Comparison of ENCODE assay signal across 19 cellular contexts in genomic region chr3:15297592-15298350, GRCh38. TPM values are rescaled to one million over a fixed set of nuclear protein-coding genes. Genes with fewer than 3 reads are reported as not detected.
DNase-seq lines count a peak whose midpoint lies in the region; ATAC-seq, FAIRE-seq and TF ChIP-seq lines count a peak whose summit lies in the region.
"Had no signal": no experiment of that assay in that cellular context is flagged by ENCODE, and none has a peak within 500 bp of the region (broad histone marks: within the 10 kb centered on the region; RNA-seq: fewer than 3 reads in every experiment).

No MANE protein-coding gene starts in this region.

- H2AFZ ChIP-seq in K562 (ENCODE audit: low read depth, low read length), result peak overlapping the region; percentile 35; the same call in 1 of the 2 replicates
- H2AFZ ChIP-seq: GM23338 had no signal

- H3K27ac Mint-ChIP-seq in activated T-cell treated with anti-CD3 and anti-CD28 coated beads, Interleukin-2, amount 50 U/mL, for 72 hours, result peak overlapping the region; percentile 47
- H3K27ac Mint-ChIP-seq: GM23338 had no signal

- no peaks in the 10 kb centered on the region for H3K9me3 ChIP-seq in K562 (replicated peaks; ENCODE audit: control insufficient read depth, insufficient read depth, low read depth, low read length)
- H3K9me3 ChIP-seq in ovary, result no peaks in the 10 kb centered on the region
- no peaks in the 10 kb centered on the region for H3K9me3 ChIP-seq in vagina
- H3K9me3 ChIP-seq: BLaER1, transverse colon had no signal

- no peaks in the 10 kb centered on the region for H3K27me3 ChIP-seq in K562 (ENCODE audit: control insufficient read depth in 2 of 2, insufficient read depth in 2 of 2, low read length in 2 of 2)
- no peaks in the 10 kb centered on the region for H3K27me3 ChIP-seq in ovary
- H3K27me3 ChIP-seq in vagina, result no peaks in the 10 kb centered on the region
- H3K27me3 ChIP-seq: BLaER1, transverse colon had no signal

- in situ Hi-C loops in K562 (cut with MboI), result no loop called here

- peaks cover 2 to 5% of the 10 kb centered on the region in 2 donors for H3K36me3 Mint-ChIP-seq in activated T-cell treated with anti-CD3 and anti-CD28 coated beads, Interleukin-2, amount 50 U/mL, for 72 hours (ENCODE audit: insufficient read depth in 2 of 2)

- H3K36me3 ChIP-seq in K562 (ENCODE audit: control insufficient read depth, insufficient read depth, low read length) (peaks cover 7% of the 10 kb centered on the region), ovary (no peaks in the 10 kb centered on the region), vagina (peaks cover 0 to 8% of the 10 kb centered on the region in 2 donors)
- H3K36me3 ChIP-seq: BLaER1, transverse colon had no signal

- peak; percentile 94 for FAIRE-seq in K562 (lab: Jason Lieb, UNC)
- FAIRE-seq: endothelial cell of umbilical vein had no signal

- TF ChIP-seq CTCF in K562 (IDR thresholded peaks at IDR 0.05 in 2 of 3, conservative IDR thresholded peaks at IDR 0.05 in 1 of 3; ENCODE audit: insufficient read depth in 2 of 3, low read depth in 1 of 3, low read length in 3 of 3) (no peak), ovary (IDR thresholded peaks at IDR 0.05) (no peak), vagina (IDR thresholded peaks at IDR 0.05) (no peak)

- WGBS in K562 (ENCODE audit: insufficient coverage, low coverage, missing lambda C conversion rate), result 44% methylated on average over 4 of the region's 4 CpGs
- 56 to 59% (median 58%) methylated on average over 4 of the region's 4 CpGs for WGBS in ovary, 3 donors

- POLR2A ChIA-PET in K562 (lab: Yijun Ruan, JAX), result interaction anchor here (0.6 to 2.1 kb wide), 5 partner anchors 10 to 33 kb away, joined by 3 to 9 read pairs (median 3); no protein-coding TSS in a partner anchor

- TF ChIP-seq POLR2A in K562 (conservative IDR thresholded peaks at IDR 0.05), result no peak
- TF ChIP-seq POLR2A in ovary (IDR thresholded peaks at IDR 0.05), result no peak
- TF ChIP-seq POLR2A in vagina (IDR thresholded peaks at IDR 0.05), result no peak

- CTCF ChIA-PET in K562 (lab: Yijun Ruan, JAX; ENCODE audit: low intra/inter-chr PET ratio), result no interaction called here

- no peaks in the 10 kb centered on the region for H3K27me3 Mint-ChIP-seq in activated T-cell treated with anti-CD3 and anti-CD28 coated beads, Interleukin-2, amount 50 U/mL, for 72 hours (ENCODE audit: low read depth)

- no peaks in the 10 kb centered on the region for H4K20me1 ChIP-seq in K562 (replicated peaks; ENCODE audit: control insufficient read depth, insufficient read depth, low read length)
- H4K20me1 ChIP-seq: BLaER1 had no signal

- H3K4me3 Mint-ChIP-seq in activated T-cell treated with anti-CD3 and anti-CD28 coated beads, Interleukin-2, amount 50 U/mL, for 72 hours, result no peak overlapping the region
- H3K4me3 Mint-ChIP-seq: GM23338, neural crest cell had no signal

- H3K79me2 ChIP-seq in K562 (ENCODE audit: control insufficient read depth, insufficient read depth, low read length), result peaks cover 7% of the 10 kb centered on the region; the same call in 2 of the 3 replicates

- H3K4me3 ChIP-seq in K562 (no peak overlapping the region), ovary (no peak overlapping the region), vagina (no peak overlapping the region)
- H3K4me3 ChIP-seq: BLaER1, GM23338, transverse colon had no signal

- no peak for DNase-seq in activated T-cell treated with anti-CD3 and anti-CD28 coated beads, Interleukin-2, amount 50 U/mL, for 72 hours
- DNase-seq in activated T-cell treated with anti-CD3 and anti-CD28 coated beads, Interleukin-2, amount 50 U/mL, for 1 hour, result no peak
- DNase-seq in K562 (ENCODE audit: extremely low read depth in 1 of 4, low spot score in 3 of 4) (peak; percentile 73 to 87 (median 80)), ovary (no peak), vagina (ENCODE audit: extremely low spot score in 2 of 2) (no peak), left ventricle myocardium superior (no peak)
- DNase-seq: activated naive CD4-positive, alpha-beta T cell treated with Interleukin-2 at 50 U/mL for 16 hours; midbrain; NCI-H1092; NCI-H2029 treated with DMSO at 0.1 percent for 48 hours; NCI-H345; SIG-M5; transverse colon had no signal

- H3K27ac ChIP-seq in K562 (ENCODE audit: extremely low read depth, low read depth, low read length) (peak overlapping the region; percentile 28), ovary (peak overlapping the region; percentile 12 to 17), vagina (peak overlapping the region; percentile 47)
- H3K27ac ChIP-seq: BLaER1 had no signal

- no peak overlapping the region; a peak in 1 of 4 replicates for H3K9ac ChIP-seq in K562 (ENCODE audit: insufficient read depth in 1 of 2, low read depth in 2 of 2, low read length in 2 of 2)
- H3K9ac ChIP-seq: BLaER1 had no signal

- H3K4me1 Mint-ChIP-seq in activated T-cell treated with anti-CD3 and anti-CD28 coated beads, Interleukin-2, amount 50 U/mL, for 72 hours (ENCODE audit: low read depth), result peaks cover 60% of the 10 kb centered on the region
- H3K4me1 Mint-ChIP-seq: neural crest cell had no signal

- no peak for ATAC-seq in activated T-cell treated with anti-CD3 and anti-CD28 coated beads, Interleukin-2, amount 50 U/mL, for 72 hours (replicated peaks in 1 of 2)
- ATAC-seq in K562 (peak; percentile 77), GM19324 (IDR thresholded peaks at IDR 0.05; ENCODE audit: low FRiP score, unreplicated experiment) (no peak), left ventricle myocardium superior (no peak), HG02981 (IDR thresholded peaks at IDR 0.05; ENCODE audit: unreplicated experiment) (no peak)
- ATAC-seq: GM23338 had no signal

- TF ChIP-seq EP300 in K562 (IDR thresholded peaks at IDR 0.05; ENCODE audit: low read length) (peak; percentile 78), ovary (IDR thresholded peaks at IDR 0.05) (no peak)

- peak overlapping the region; percentile 33; the same call in 1 of the 2 replicates for H3K4me2 ChIP-seq in K562 (ENCODE audit: insufficient read depth, low read length)
- H3K4me2 ChIP-seq: BLaER1, GM23338 had no signal

- TF ChIP-seq RAD21 in K562 (CRISPR knock-in tag; conservative IDR thresholded peaks at IDR 0.05 in 1 of 2, IDR thresholded peaks at IDR 0.05 in 1 of 2), result no peak

- H3K9me3 Mint-ChIP-seq in activated T-cell treated with anti-CD3 and anti-CD28 coated beads, Interleukin-2, amount 50 U/mL, for 72 hours, result no peaks in the 10 kb centered on the region
- H3K9me3 Mint-ChIP-seq: GM23338, neural crest cell had no signal

- H3K4me1 ChIP-seq in K562 (replicated peaks in 1 of 2; ENCODE audit: control insufficient read depth in 2 of 2, insufficient read depth in 2 of 2, low read length in 2 of 2) (peaks cover 41 to 60% of the 10 kb centered on the region in 2 experiments), ovary (ENCODE audit: insufficient read depth) (peaks cover 15% of the 10 kb centered on the region), vagina (peaks cover 77% of the 10 kb centered on the region)

- H3K9me1 ChIP-seq in K562 (ENCODE audit: control insufficient read depth, insufficient read depth, low read length), result no peaks in the 10 kb centered on the region

- intact Hi-C loops in K562 (cut with micrococcal nuclease) (no loop called here), ovary (cut with DNase I) (loop anchor here in 1 of 4 donors (2.0 kb wide), 1 partner anchor 27 kb away; no protein-coding TSS in a partner anchor), vagina (cut with DNase I) (no loop called here), left ventricle myocardium superior (cut with micrococcal nuclease) (no loop called here)

- no TSS peak for BruUV-seq in K562 (replicated peaks; lab: Mats Ljungman, UMichigan)

TF ChIP-seq in K562, 482 proteins besides CTCF, POLR2A, EP300 and RAD21 (continues in another document):
- TF ChIP-seq ZNF766 (CRISPR knock-in tag; conservative IDR thresholded peaks at IDR 0.05) (0 out of 2 replicates have a peak, but pooled peaks have one; percentile 29), ESRRA (IDR thresholded peaks at IDR 0.05; ENCODE audit: borderline replicate concordance, low read depth) (peak; percentile 82), RBM39 (optimal IDR thresholded peaks at IDR 0.05; ENCODE audit: low read depth, low read length) (no peak), GATA2 (CRISPR knock-in tag; IDR thresholded peaks at IDR 0.05) (0 out of 2 replicates have a peak, but pooled peaks have one; percentile 25), TBL1XR1 (IDR thresholded peaks at IDR 0.05; ENCODE audit: low read length in 2 of 2) (peak; percentile 43 to 50; a peak in 2 of 4 replicates), GATAD2B (IDR thresholded peaks at IDR 0.05; ENCODE audit: borderline replicate concordance) (no peak), L3MBTL2 (IDR thresholded peaks at IDR 0.05) (peak; percentile 63; the same call in 1 of the 2 replicates)

RNA-seq across cellular contexts. Expression of gene SH3BP5, which starts 34.6 kb away (rescaled TPM):
- 10 to 100 TPM in 1 of 2 donors, 1 to 10 TPM in 1; 7.4 to 19.6 TPM for total RNA-seq in activated T-cell treated with anti-CD3 and anti-CD28 coated beads, Interleukin-2, amount 50 U/mL, for 72 hours
- 17.8 and 19.2 TPM in 2 replicates for total RNA-seq in K562 (2011; cell fraction: chromatin; rRNA removed; ENCODE audit: low replicate concordance)
- 10.1 and 13.8 TPM in 2 replicates for total RNA-seq in K562 (2011; cell fraction: nucleolus; rRNA removed)
- total RNA-seq in K562 (2011; cell fraction: nucleoplasm; rRNA removed), result 11.7 and 17.1 TPM in 2 replicates
- total RNA-seq in K562 (2014; rRNA removed) (14.9 and 17.1 TPM in 2 replicates), K562 (2014; rRNA removed; fragmentation: Illumina TruSeq; extraction: Trizol) (13.5 and 15.2 TPM in 2 replicates), K562 (2015; rRNA removed; fragmentation: Illumina TruSeq; extraction: Trizol) (12.2 and 13.5 TPM in 2 replicates), K562 (2021) (13.9 and 18.6 TPM in 2 replicates), ovary (100 to 1,000 TPM in 5 of 7 donors, 10 to 100 TPM in 2; 80.4 to 205 (median 142) TPM), vagina (78.6 TPM), left ventricle myocardium superior (9.7 TPM)
- polyA plus RNA-seq in K562 (2011; rRNA removed) (26.2 and 29.0 TPM in 2 replicates), K562 (2014; fragmentation: Illumina TruSeq; extraction: Trizol) (22.0 and 28.0 TPM in 2 replicates), K562 (2014; fragmentation: Nextera tagmentation; extraction: Ambion mirVana) (1 to 10 TPM; 2.9 to 3.5 TPM), K562 (2014; rRNA removed) (23.4 and 24.7 TPM in 2 replicates), ovary (100 to 1,000 TPM; 131 to 157 TPM)
- 19.8 and 19.9 TPM in 2 replicates for polyA plus RNA-seq in K562 (2011; cell fraction: cytosol; rRNA removed)
- 18.5 and 19.8 TPM in 2 replicates for polyA plus RNA-seq in K562 (2011; cell fraction: nucleus; rRNA removed)
- 20.4 and 27.0 TPM in 2 replicates for polyA plus RNA-seq in K562 (2012)
- 15.7 and 16.1 TPM in 2 replicates for polyA minus RNA-seq in K562 (2011; rRNA and poly(A)+ RNA removed)
- 12.2 and 14.1 TPM in 2 replicates for polyA minus RNA-seq in K562 (2011; cell fraction: cytosol; rRNA and poly(A)+ RNA removed)
- polyA minus RNA-seq in K562 (2011; cell fraction: nucleus; rRNA and poly(A)+ RNA removed), result 8.8 and 12.4 TPM in 2 replicates

Comparison
In these comparisons a context has a peak if more than half of its experiments do, and no peak if none do; other contexts are left out.
1. DNase-seq: peak in K562 (4 of 4); none in activated T-cell treated with anti-CD3 and anti-CD28 coated beads, Interleukin-2, amount 50 U/mL, for 72 hours (0 of 2), activated T-cell treated with anti-CD3 and anti-CD28 coated beads, Interleukin-2, amount 50 U/mL, for 1 hour (single experiment), ovary (0 of 5), vagina (0 of 2) and left ventricle myocardium superior (single experiment).
2. Peak in every context shown above with its lines, with median percentiles within 50 percentile points of each other: H3K27ac ChIP-seq.